ENCODE assay signal across 1 cellular context in the genomic region with DNA sequence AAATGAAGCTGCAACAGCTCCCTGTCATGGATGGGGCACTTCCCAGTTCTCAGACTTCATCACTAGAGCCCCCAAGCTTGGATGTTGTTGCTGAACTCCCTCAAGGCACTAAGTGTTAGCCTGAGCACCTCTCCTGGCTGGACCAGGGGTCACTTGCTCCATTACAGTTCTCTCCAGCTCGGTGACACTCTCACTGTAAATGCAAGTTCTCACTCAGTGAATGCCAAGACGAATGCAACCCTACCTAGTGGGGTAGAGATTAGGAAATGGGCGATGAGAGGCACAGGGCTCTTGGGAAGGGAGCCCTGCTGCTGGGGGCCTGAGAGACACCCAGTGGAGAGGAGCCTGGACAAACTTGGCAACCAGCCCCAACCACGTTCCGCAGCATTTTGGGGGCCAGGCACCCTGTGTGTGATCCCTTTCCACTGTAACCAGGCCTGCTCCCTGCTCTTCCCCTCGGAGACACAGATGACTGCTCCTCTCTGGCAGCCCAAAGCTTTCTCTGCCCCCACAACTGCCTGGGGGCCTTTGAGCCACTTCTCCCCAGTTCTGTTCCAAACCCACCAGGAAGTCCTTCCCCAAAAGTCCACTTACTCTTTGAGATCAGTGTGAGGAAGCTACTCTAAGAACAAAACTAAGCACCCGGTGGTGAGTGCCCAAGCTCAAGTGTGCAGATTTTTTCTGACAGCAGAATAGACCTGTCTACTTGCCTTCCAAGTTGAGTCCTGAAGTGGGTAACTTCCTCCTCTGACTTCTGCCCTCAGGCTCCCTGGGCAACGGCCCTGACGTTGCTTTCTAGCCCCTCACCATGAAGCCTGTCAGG.
TF ChIP-seq lines count a peak whose summit lies in the region.

No MANE protein-coding gene starts in this region.

TF ChIP-seq in K562, 482 proteins besides CTCF, POLR2A, EP300 and RAD21:
- no peak for TF ChIP-seq CBX2 (IDR thresholded peaks at IDR 0.05; ENCODE audit: insufficient read depth, low read length, poor library complexity, severe bottlenecking)
- TF ChIP-seq ZNF512 (tag; IDR thresholded peaks at IDR 0.05), result no peak
- no peak for TF ChIP-seq ATF1 (CRISPR knock-in tag; IDR thresholded peaks at IDR 0.05)
- 0 out of 2 replicates have a peak, but pooled peaks have one; percentile 0 for TF ChIP-seq ATF1 (tag; IDR thresholded peaks at IDR 0.05)
- 0 out of 2 replicates have a peak, but pooled peaks have one; percentile 6 for TF ChIP-seq RUNX1 (IDR thresholded peaks at IDR 0.05; ENCODE audit: low read depth)
- 0 out of 2 replicates have a peak, but pooled peaks have one; percentile 43 for TF ChIP-seq RERE (CRISPR knock-in tag; IDR thresholded peaks at IDR 0.05; ENCODE audit: borderline replicate concordance)
- TF ChIP-seq, protein P1, sequence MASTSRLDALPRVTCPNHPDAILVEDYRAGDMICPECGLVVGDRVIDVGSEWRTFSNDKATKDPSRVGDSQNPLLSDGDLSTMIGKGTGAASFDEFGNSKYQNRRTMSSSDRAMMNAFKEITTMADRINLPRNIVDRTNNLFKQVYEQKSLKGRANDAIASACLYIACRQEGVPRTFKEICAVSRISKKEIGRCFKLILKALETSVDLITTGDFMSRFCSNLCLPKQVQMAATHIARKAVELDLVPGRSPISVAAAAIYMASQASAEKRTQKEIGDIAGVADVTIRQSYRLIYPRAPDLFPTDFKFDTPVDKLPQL (IDR thresholded peaks at IDR 0.05; ENCODE audit: extremely low read depth, insufficient read length), result no peak
- no peak for TF ChIP-seq MCM2 (IDR thresholded peaks at IDR 0.05; ENCODE audit: low read depth)
- peak; percentile 5; the same call in 1 of the 2 replicates for TF ChIP-seq TSHZ1 (CRISPR knock-in tag; IDR thresholded peaks at IDR 0.05)
- no peak for TF ChIP-seq SIN3B (IDR thresholded peaks at IDR 0.05; ENCODE audit: low read depth)
- 0 out of 2 replicates have a peak, but pooled peaks have one; percentile 15 for TF ChIP-seq HNRNPUL1 (IDR thresholded peaks at IDR 0.05; ENCODE audit: low read length)
- TF ChIP-seq ATF7 (IDR thresholded peaks at IDR 0.05), result peak; percentile 26; the same call in 1 of the 2 replicates
- 0 out of 2 replicates have a peak, but pooled peaks have one; percentile 17 for TF ChIP-seq CREB3 (tag; conservative IDR thresholded peaks at IDR 0.05; ENCODE audit: low read depth)
- peak; percentile 59; the same call in 1 of the 2 replicates for TF ChIP-seq POLR2G (IDR thresholded peaks at IDR 0.05; ENCODE audit: low read depth, low read length)
- TF ChIP-seq POLR2AphosphoS2 (IDR thresholded peaks at IDR 0.05; ENCODE audit: low read length), result peak; percentile 75; the same call in 1 of the 2 replicates
TF ChIP-seq in K562: peak in this region for 9.
